In the genomic region with DNA sequence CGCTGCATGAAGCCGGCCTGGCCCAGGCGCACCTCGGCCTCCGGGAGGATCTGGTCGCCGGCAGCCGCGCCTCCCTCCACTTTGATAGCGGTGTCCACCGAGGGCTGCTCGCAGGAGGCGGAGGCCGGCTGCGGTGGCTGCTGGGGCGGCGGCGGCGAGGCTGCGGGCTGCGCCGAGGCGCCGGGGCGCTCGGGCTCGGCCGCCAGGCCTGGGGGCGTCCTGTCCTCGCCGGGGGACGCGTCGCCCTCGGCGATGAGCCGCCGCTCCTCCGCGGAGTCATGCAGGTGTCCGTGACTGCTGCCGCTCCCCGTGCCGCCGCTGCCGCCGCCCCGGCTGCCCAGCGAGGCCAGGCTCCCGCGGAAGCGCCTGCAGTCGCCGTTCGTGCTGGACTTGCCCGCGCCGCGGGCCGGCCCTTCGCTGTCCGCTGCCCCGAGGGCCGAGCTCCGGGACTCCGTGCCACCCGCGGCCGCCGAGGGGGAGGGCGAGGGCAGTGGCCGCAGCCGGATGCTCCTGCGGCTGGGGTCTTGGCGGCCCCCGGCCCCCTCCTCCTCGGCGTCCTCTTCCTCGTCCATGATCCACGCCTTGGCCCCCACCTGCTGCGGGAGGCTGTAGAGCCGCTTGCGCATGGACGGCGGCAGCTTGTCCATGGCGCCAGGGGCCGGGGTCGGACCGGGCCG, we compare ENCODE assay signal across 10 cellular contexts. TPM values are rescaled to one million over a fixed set of nuclear protein-coding genes. Genes with fewer than 3 reads are reported as not detected.
DNase-seq lines count a peak whose midpoint lies in the region; ATAC-seq and TF ChIP-seq lines count a peak whose summit lies in the region.
"Had no signal": no experiment of that assay in that cellular context is flagged by ENCODE, and none has a peak within 500 bp of the region (broad histone marks: within the 10 kb centered on the region; RNA-seq: fewer than 3 reads in every experiment).

No MANE protein-coding gene starts in this region.

- CTCF ChIA-PET in WTC11 (lab: Charles Lee) = no interaction called here

- no peak for TF ChIP-seq POLR2A in stomach (IDR thresholded peaks at IDR 0.05)

- H3K4me3 ChIP-seq in stomach = peak overlapping the region; percentile 41 to 53 (median 50)

- H3K27me3 ChIP-seq in stomach = peaks cover 9 to 100% (median 74%) of the 10 kb centered on the region in 3 donors

- intact Hi-C loops in stomach (cut with DNase I; ENCODE audit: low total_unique reads) = no loop called here

- ATAC-seq in WTC11 (peak; percentile 7), HG02759 (IDR thresholded peaks at IDR 0.05; ENCODE audit: unreplicated experiment) (no peak), GM19452 (IDR thresholded peaks at IDR 0.05; ENCODE audit: unreplicated experiment) (no peak)

- H3K36me3 Mint-ChIP-seq in WTC11 = no peaks in the 10 kb centered on the region

- no peak overlapping the region for H3K27ac ChIP-seq in stomach
- H3K27ac ChIP-seq: neutrophil had no signal

- DNase-seq in DMS53 (lab: John Stamatoyannopoulos, UW) (peak; percentile 47), DMS53 treated with DMSO at 0.1 percent for 48 hours (lab: John Stamatoyannopoulos, UW; ENCODE audit: unreplicated experiment) (no peak), WTC11 (ENCODE audit: low spot score) (peak; percentile 42), left kidney (ENCODE audit: low read depth, low spot score) (peak; percentile 49), stomach (no peak), NCI-H1930 (lab: John Stamatoyannopoulos, UW) (no peak)

- peaks cover 55% of the 10 kb centered on the region for H3K4me1 Mint-ChIP-seq in WTC11

- peaks cover 12 to 30% (median 20%) of the 10 kb centered on the region in 4 donors for H3K4me1 ChIP-seq in stomach

- no peak for TF ChIP-seq CTCF in WTC11 (IDR thresholded peaks at IDR 0.05)
- TF ChIP-seq CTCF in stomach (IDR thresholded peaks at IDR 0.05) = no peak

- no peak for TF ChIP-seq EP300 in stomach (IDR thresholded peaks at IDR 0.05)

- POLR2A ChIA-PET in WTC11 (lab: Charles Lee) = interaction anchor here (0.6 to 0.8 kb wide), 3 partner anchors 23 to 171 kb away, joined by 3 to 5 read pairs (median 3); no protein-coding TSS in a partner anchor

- H3K9me3 ChIP-seq in stomach = no peaks in the 10 kb centered on the region
- H3K9me3 ChIP-seq: neutrophil had no signal

- peak overlapping the region; percentile 75 for H3K4me3 Mint-ChIP-seq in WTC11

- no peaks in the 10 kb centered on the region for H3K36me3 ChIP-seq in stomach
- H3K36me3 ChIP-seq: neutrophil had no signal

- H3K27me3 Mint-ChIP-seq in WTC11 (ENCODE audit: low read depth) = peaks cover 49% of the 10 kb centered on the region

- H3K9me3 Mint-ChIP-seq in WTC11 = no peaks in the 10 kb centered on the region

- no peak overlapping the region for H3K27ac Mint-ChIP-seq in WTC11

- 0 to 3% (median 1%) methylated on average over 1 to 90 of the region's 90 CpGs for WGBS in stomach, 5 donors

TF ChIP-seq in WTC11, 78 proteins besides CTCF, POLR2A, EP300 and RAD21:
- TF ChIP-seq NFATC4 (CRISPR knock-in tag; IDR thresholded peaks at IDR 0.05) (no peak), ZNF232 (CRISPR knock-in tag; IDR thresholded peaks at IDR 0.05) (no peak), KAT7 (CRISPR knock-in tag; IDR thresholded peaks at IDR 0.05; ENCODE audit: borderline replicate concordance) (no peak), E2F5 (CRISPR knock-in tag; IDR thresholded peaks at IDR 0.05) (no peak; the same call in 1 of the 2 replicates), PRDM15 (CRISPR knock-in tag; IDR thresholded peaks at IDR 0.05) (peak; percentile 55; the same call in 1 of the 2 replicates), MYBL2 (CRISPR knock-in tag; IDR thresholded peaks at IDR 0.05) (0 out of 2 replicates have a peak, but pooled peaks have one; percentile 18), SP1 (CRISPR knock-in tag; conservative IDR thresholded peaks at IDR 0.05) (0 out of 2 replicates have a peak, but pooled peaks have one; percentile 1), FOXK1 (CRISPR knock-in tag; IDR thresholded peaks at IDR 0.05) (no peak), FOXJ3 (CRISPR knock-in tag; IDR thresholded peaks at IDR 0.05; ENCODE audit: borderline replicate concordance) (no peak)
- TF ChIP-seq, protein P1, sequence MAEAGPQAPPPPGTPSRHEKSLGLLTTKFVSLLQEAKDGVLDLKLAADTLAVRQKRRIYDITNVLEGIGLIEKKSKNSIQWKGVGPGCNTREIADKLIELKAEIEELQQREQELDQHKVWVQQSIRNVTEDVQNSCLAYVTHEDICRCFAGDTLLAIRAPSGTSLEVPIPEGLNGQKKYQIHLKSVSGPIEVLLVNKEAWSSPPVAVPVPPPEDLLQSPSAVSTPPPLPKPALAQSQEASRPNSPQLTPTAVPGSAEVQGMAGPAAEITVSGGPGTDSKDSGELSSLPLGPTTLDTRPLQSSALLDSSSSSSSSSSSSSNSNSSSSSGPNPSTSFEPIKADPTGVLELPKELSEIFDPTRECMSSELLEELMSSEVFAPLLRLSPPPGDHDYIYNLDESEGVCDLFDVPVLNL (CRISPR knock-in tag; IDR thresholded peaks at IDR 0.05; ENCODE audit: borderline replicate concordance, low read depth) = no peak
- TF ChIP-seq, protein P2, sequence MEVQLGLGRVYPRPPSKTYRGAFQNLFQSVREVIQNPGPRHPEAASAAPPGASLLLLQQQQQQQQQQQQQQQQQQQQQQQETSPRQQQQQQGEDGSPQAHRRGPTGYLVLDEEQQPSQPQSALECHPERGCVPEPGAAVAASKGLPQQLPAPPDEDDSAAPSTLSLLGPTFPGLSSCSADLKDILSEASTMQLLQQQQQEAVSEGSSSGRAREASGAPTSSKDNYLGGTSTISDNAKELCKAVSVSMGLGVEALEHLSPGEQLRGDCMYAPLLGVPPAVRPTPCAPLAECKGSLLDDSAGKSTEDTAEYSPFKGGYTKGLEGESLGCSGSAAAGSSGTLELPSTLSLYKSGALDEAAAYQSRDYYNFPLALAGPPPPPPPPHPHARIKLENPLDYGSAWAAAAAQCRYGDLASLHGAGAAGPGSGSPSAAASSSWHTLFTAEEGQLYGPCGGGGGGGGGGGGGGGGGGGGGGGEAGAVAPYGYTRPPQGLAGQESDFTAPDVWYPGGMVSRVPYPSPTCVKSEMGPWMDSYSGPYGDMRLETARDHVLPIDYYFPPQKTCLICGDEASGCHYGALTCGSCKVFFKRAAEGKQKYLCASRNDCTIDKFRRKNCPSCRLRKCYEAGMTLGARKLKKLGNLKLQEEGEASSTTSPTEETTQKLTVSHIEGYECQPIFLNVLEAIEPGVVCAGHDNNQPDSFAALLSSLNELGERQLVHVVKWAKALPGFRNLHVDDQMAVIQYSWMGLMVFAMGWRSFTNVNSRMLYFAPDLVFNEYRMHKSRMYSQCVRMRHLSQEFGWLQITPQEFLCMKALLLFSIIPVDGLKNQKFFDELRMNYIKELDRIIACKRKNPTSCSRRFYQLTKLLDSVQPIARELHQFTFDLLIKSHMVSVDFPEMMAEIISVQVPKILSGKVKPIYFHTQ (CRISPR knock-in tag; IDR thresholded peaks at IDR 0.05) = no peak

RNA-seq across cellular contexts. Expression of gene HCN4, which starts 1.0 kb away (rescaled TPM):
- total RNA-seq in WTC11 (2021) = 8.6 to 10.5 TPM (median 9.0 TPM) in 3 replicates
- total RNA-seq in stomach = 1 to 10 TPM in 1 of 5 donors, under 1 TPM in 2, not detected in 2; 0.18 to 1.7 (median 0.45) TPM
- under 1 TPM in 2 of 3 donors, not detected in 1; 0.03 to 0.06 TPM for polyA plus RNA-seq in stomach
- total RNA-seq: Daoy had no signal

Comparison
In these comparisons a context has a peak if more than half of its experiments do, and no peak if none do; other contexts are left out.
1. DNase-seq: peak in DMS53 (single experiment), WTC11 (single experiment) and left kidney (single experiment); none in DMS53 treated with DMSO at 0.1 percent for 48 hours (single experiment), stomach (single experiment) and NCI-H1930 (0 of 2).